ENCODE assay signal across 9 cellular contexts in genomic region chr15:97648728-97649127, GRCh38.
"Had no signal": no experiment of that assay in that cellular context is flagged by ENCODE, and none has a peak within 500 bp of the region (broad histone marks: within the 10 kb centered on the region; RNA-seq: fewer than 3 reads in every experiment).

No MANE protein-coding gene starts in this region.

- H3K9ac ChIP-seq: GM23248 had no signal

- H3K9me3 ChIP-seq: HAP-1 had no signal

- DNase-seq: GM23248, GOT3, H7, H9, HCEC 1CT, HFFc6 had no signal

- ATAC-seq: GM23338, HCT116 had no signal

- H3K4me1 ChIP-seq: HAP-1 had no signal

- H3K36me3 ChIP-seq: HAP-1 had no signal

- H2AFZ ChIP-seq: GM23248 had no signal

- H3K27ac ChIP-seq: GM23248 had no signal

- H3K4me2 ChIP-seq: GM23338 had no signal

- H3K4me3 ChIP-seq: GM23248, GM23338, HAP-1 had no signal
